In genomic region chr12:124661382-124661781, GRCh38 we compare ENCODE assay signal across 19 cellular contexts.
DNase-seq lines count a peak whose midpoint lies in the region; ATAC-seq and TF ChIP-seq lines count a peak whose summit lies in the region.
"Had no signal": no experiment of that assay in that cellular context is flagged by ENCODE, and none has a peak within 500 bp of the region (broad histone marks: within the 10 kb centered on the region; RNA-seq: fewer than 3 reads in every experiment).

No MANE protein-coding gene starts in this region.

- H3K9me3 ChIP-seq in SK-N-SH (no peaks in the 10 kb centered on the region), neural cell (ENCODE audit: low read length) (no peaks in the 10 kb centered on the region)

- peak; percentile 41 for DNase-seq in Daoy (ENCODE audit: low read depth)
- DNase-seq in SK-N-SH, result peak; percentile 55
- DNase-seq in epithelial cell of proximal tubule (ENCODE audit: low read depth), result no peak
- DNase-seq in foreskin melanocyte, result no peak
- no peak for DNase-seq in NCI-H2227 treated with DMSO at 0.1 percent for 48 hours (lab: John Stamatoyannopoulos, UW)
- DNase-seq in putamen (ENCODE audit: low spot score), result no peak
- DNase-seq: activated CD4-positive, alpha-beta T cell treated with anti-CD3 and anti-CD28 coated beads, Interleukin-2, amount 50 U/mL, for 1 hour; activated naive CD8-positive, alpha-beta T cell treated with anti-CD3 and anti-CD28 coated beads, Interleukin-2, amount 10 ng/mL, durations not matched to agents 7 days and 5 days; activated T-cell treated with anti-CD3 and anti-CD28 coated beads, Interleukin-2, amount 50 U/mL, for 4 hours; cerebellar nuclear complex; heart right ventricle; left colon; MM.1S; naive B cell; NK-92 treated with Interleukin-12 subunit alpha and Interleukin-12 subunit beta, amount 100 ng/mL, for 24 hours; stimulated activated CD4-positive, alpha-beta T cell treated with anti-CD3 and anti-CD28 coated beads, Interleukin-4, amount 100 ng/mL, for 1 hour; trophoblast cell had no signal

- H3K9ac ChIP-seq in SK-N-SH (no peak overlapping the region), neural cell (ENCODE audit: low read length) (peak overlapping the region; percentile 34)

- H3K27ac ChIP-seq in SK-N-SH (ENCODE audit: low read depth in 2 of 2, low read length in 1 of 2) (peak overlapping the region in 1 of 2 experiments; percentile 63; a peak in 2 of 4 replicates), neural cell (ENCODE audit: low read length) (peak overlapping the region; percentile 31)

- CTCF ChIA-PET in SK-N-SH (lab: Yijun Ruan, JAX), result interaction anchor here (0.8 to 1.6 kb wide), 5 partner anchors 13 to 110 kb away, joined by 3 to 5 read pairs (median 3); no protein-coding TSS in a partner anchor

- H4K20me1 ChIP-seq in SK-N-SH (ENCODE audit: insufficient read depth) (no peaks in the 10 kb centered on the region), neural cell (ENCODE audit: insufficient read depth) (no peaks in the 10 kb centered on the region)

- peaks cover 3% of the 10 kb centered on the region for H3F3A ChIP-seq in SK-N-SH (replicated peaks; ENCODE audit: insufficient read depth)
- no peaks in the 10 kb centered on the region for H3F3A ChIP-seq in neural cell (ENCODE audit: insufficient read depth, low read length, poor library complexity, severe bottlenecking)

- peaks cover 3 to 17% of the 10 kb centered on the region in 2 experiments; a peak in 2 of 4 replicates for H3K4me1 ChIP-seq in SK-N-SH (ENCODE audit: control insufficient read depth in 1 of 2, insufficient read depth in 2 of 2, low read depth in 1 of 2, low read length in 1 of 2)

- H3K4me2 ChIP-seq in SK-N-SH (no peak overlapping the region), neural cell (ENCODE audit: low read length) (no peak overlapping the region)

- TF ChIP-seq CTCF in SK-N-SH (IDR thresholded peaks at IDR 0.05) (no peak), epithelial cell of proximal tubule (conservative IDR thresholded peaks at IDR 0.05; ENCODE audit: low read depth, low read length) (peak; percentile 29), neural cell (IDR thresholded peaks at IDR 0.05; ENCODE audit: poor library complexity, severe bottlenecking) (no peak)

- TF ChIP-seq RAD21 in SK-N-SH (IDR thresholded peaks at IDR 0.05; ENCODE audit: low read length) (no peak), neural cell (conservative IDR thresholded peaks at IDR 0.05) (no peak)

- H3K4me3 ChIP-seq in SK-N-SH (ENCODE audit: low read depth in 2 of 2, low read length in 1 of 2) (no peak overlapping the region), epithelial cell of proximal tubule (ENCODE audit: low read depth, low read length) (no peak overlapping the region), neural cell (ENCODE audit: low read length) (no peak overlapping the region)
- H3K4me3 ChIP-seq: heart right ventricle had no signal

- 78% methylated on average over 7 of the region's 7 CpGs for WGBS in SK-N-SH (ENCODE audit: low lambda C conversion rate)

- TF ChIP-seq EP300 in SK-N-SH (IDR thresholded peaks at IDR 0.05; ENCODE audit: borderline replicate concordance in 1 of 2, low read depth in 1 of 2, low read length in 1 of 2) (no peak), neural cell (conservative IDR thresholded peaks at IDR 0.05; ENCODE audit: poor library complexity, severe bottlenecking) (no peak)

- no peaks in the 10 kb centered on the region for H3K36me3 ChIP-seq in SK-N-SH (replicated peaks in 1 of 2; ENCODE audit: control insufficient read depth in 1 of 2, insufficient read depth in 2 of 2, low read length in 1 of 2)
- no peaks in the 10 kb centered on the region for H3K36me3 ChIP-seq in neural cell (ENCODE audit: insufficient read depth, low read length)
- H3K36me3 ChIP-seq: heart right ventricle had no signal

- no peaks in the 10 kb centered on the region for H3K27me3 ChIP-seq in SK-N-SH (ENCODE audit: insufficient read depth)
- no peaks in the 10 kb centered on the region for H3K27me3 ChIP-seq in neural cell (ENCODE audit: insufficient read depth, low read depth, low read length)
- H3K27me3 ChIP-seq: heart right ventricle had no signal

- ATAC-seq in HG02852 (IDR thresholded peaks at IDR 0.05; ENCODE audit: unreplicated experiment), result no peak
- ATAC-seq: activated T-cell treated with anti-CD3 and anti-CD28 coated beads, Interleukin-2, amount 50 U/mL, for 4 hours; left colon had no signal

- no peak overlapping the region for H2AFZ ChIP-seq in SK-N-SH (ENCODE audit: low read depth)
- no peak overlapping the region for H2AFZ ChIP-seq in neural cell (ENCODE audit: low read depth, low read length)

- H3K9me2 ChIP-seq in SK-N-SH, result no peaks in the 10 kb centered on the region
- no peaks in the 10 kb centered on the region for H3K9me2 ChIP-seq in neural cell (ENCODE audit: insufficient read depth, low read length)

- no peaks in the 10 kb centered on the region for H3K79me2 ChIP-seq in SK-N-SH (ENCODE audit: insufficient read depth)
- no peaks in the 10 kb centered on the region for H3K79me2 ChIP-seq in neural cell (replicated peaks; ENCODE audit: insufficient read depth, low read length)

- POLR2A ChIA-PET in SK-N-SH (lab: Yijun Ruan, JAX), result no interaction called here

TF ChIP-seq in SK-N-SH, 30 proteins besides CTCF, POLR2A, EP300 and RAD21 (continues in another document):
- TF ChIP-seq SMC3 (IDR thresholded peaks at IDR 0.05; ENCODE audit: low read depth, low read length) (no peak), RXRA (IDR thresholded peaks at IDR 0.05; ENCODE audit: borderline replicate concordance, low read depth) (no peak), RCOR1 (IDR thresholded peaks at IDR 0.05; ENCODE audit: low read length) (no peak), MAX (IDR thresholded peaks at IDR 0.05; ENCODE audit: low read depth) (no peak), YY1 (IDR thresholded peaks at IDR 0.05; ENCODE audit: low read depth) (no peak), POLR2AphosphoS5 (IDR thresholded peaks at IDR 0.05; ENCODE audit: low read depth, low read length) (no peak), CHD2 (IDR thresholded peaks at IDR 0.05; ENCODE audit: low read length, partially characterized antibody) (no peak), JUND (IDR thresholded peaks at IDR 0.05) (no peak), GATA2 (CRISPR knock-in tag; IDR thresholded peaks at IDR 0.05) (no peak), ELF1 (IDR thresholded peaks at IDR 0.05) (no peak), FOSL2 (IDR thresholded peaks at IDR 0.05; ENCODE audit: borderline replicate concordance, low read depth) (no peak), MEF2A (IDR thresholded peaks at IDR 0.05; ENCODE audit: borderline replicate concordance, low read depth) (no peak)

TF ChIP-seq in neural cell, 6 proteins besides CTCF, POLR2A, EP300 and RAD21:
- TF ChIP-seq SMC3 (conservative IDR thresholded peaks at IDR 0.05; ENCODE audit: poor library complexity), result no peak
- TF ChIP-seq EZH2 (IDR thresholded peaks at IDR 0.05; ENCODE audit: borderline replicate concordance, insufficient read depth, low read length, poor library complexity, severe bottlenecking), result no peak
- no peak for TF ChIP-seq POLR2AphosphoS5 (IDR thresholded peaks at IDR 0.05)
- no peak for TF ChIP-seq REST (IDR thresholded peaks at IDR 0.05; ENCODE audit: borderline replicate concordance)
- TF ChIP-seq MXI1 (conservative IDR thresholded peaks at IDR 0.05; ENCODE audit: poor library complexity, severe bottlenecking), result no peak
- TF ChIP-seq TAF1 (IDR thresholded peaks at IDR 0.05; ENCODE audit: low read depth), result no peak

Comparison
In these comparisons a context has a peak if more than half of its experiments do, and no peak if none do; other contexts are left out.
1. DNase-seq: peak in Daoy (single experiment) and SK-N-SH (single experiment); none in epithelial cell of proximal tubule (single experiment), foreskin melanocyte (single experiment), NCI-H2227 treated with DMSO at 0.1 percent for 48 hours (single experiment) and putamen (single experiment).